In genomic region chr4:20544645-20545044, GRCh38 we compare ENCODE assay signal across 8 cellular contexts.
DNase-seq lines count a peak whose midpoint lies in the region; ATAC-seq and TF ChIP-seq lines count a peak whose summit lies in the region.

No MANE protein-coding gene starts in this region.

- no peak overlapping the region for H3K27ac ChIP-seq in OCI-LY1 (ENCODE audit: low read depth, low read length, poor library complexity, severe bottlenecking)
- H3K27ac ChIP-seq in esophagus muscularis mucosa (replicated peaks in 1 of 4), result no peak overlapping the region
- no peak overlapping the region for H3K27ac ChIP-seq in prostate gland

- no peak overlapping the region for H2AFZ ChIP-seq in OCI-LY1 (ENCODE audit: low read length)

- H3F3A ChIP-seq in OCI-LY1 (ENCODE audit: insufficient read depth, low read length), result no peaks in the 10 kb centered on the region

- H3K4me3 ChIP-seq in AG04449 (ENCODE audit: low read depth, low read length) (no peak overlapping the region), OCI-LY1 (ENCODE audit: low read depth, low read length, poor library complexity, severe bottlenecking) (no peak overlapping the region), esophagus muscularis mucosa (no peak overlapping the region), prostate gland (no peak overlapping the region)

- H3K4me1 ChIP-seq in OCI-LY1 (ENCODE audit: insufficient read depth, low read length, severe bottlenecking), result no peaks in the 10 kb centered on the region
- H3K4me1 ChIP-seq in esophagus muscularis mucosa, result peaks cover 0 to 6% (median 5%) of the 10 kb centered on the region in 4 donors
- no peaks in the 10 kb centered on the region for H3K4me1 ChIP-seq in prostate gland (replicated peaks)

- POLR2A ChIA-PET in AG04449 (lab: Yijun Ruan, JAX), result interaction anchor here (0.7 kb wide), 1 partner anchor 1412 kb away, joined by 3 read pairs; no protein-coding TSS in a partner anchor

- CTCF ChIA-PET in AG04449 (lab: Yijun Ruan, JAX), result interaction anchor here (0.7 to 2.1 kb wide), 32 partner anchors 8 to 298 kb away, joined by 3 to 28 read pairs (median 4); no protein-coding TSS in a partner anchor

- no peak for TF ChIP-seq POLR2A in esophagus muscularis mucosa (IDR thresholded peaks at IDR 0.05; ENCODE audit: low read depth)
- TF ChIP-seq POLR2A in prostate gland (IDR thresholded peaks at IDR 0.05), result no peak

- no peaks in the 10 kb centered on the region for H3K79me2 ChIP-seq in OCI-LY1 (ENCODE audit: insufficient read depth, low read length)

- TF ChIP-seq CTCF in AG04449 (IDR thresholded peaks at IDR 0.05; ENCODE audit: insufficient read depth, low read length, missing control alignments), result peak; percentile 37
- peak; percentile 27; the same call in 1 of the 2 replicates for TF ChIP-seq CTCF in OCI-LY1 (IDR thresholded peaks at IDR 0.05; ENCODE audit: low read length)
- peak; percentile 54 to 61 (median 60) for TF ChIP-seq CTCF in esophagus muscularis mucosa (IDR thresholded peaks at IDR 0.05)
- TF ChIP-seq CTCF in prostate gland (IDR thresholded peaks at IDR 0.05), result peak in 3 of 4 experiments; percentile 40 to 73 (median 67)

- H3K9me3 ChIP-seq in OCI-LY1 (ENCODE audit: low read length), result no peaks in the 10 kb centered on the region
- H3K9me3 ChIP-seq in esophagus muscularis mucosa, result no peaks in the 10 kb centered on the region
- no peaks in the 10 kb centered on the region for H3K9me3 ChIP-seq in prostate gland

- ATAC-seq in HG03520 (IDR thresholded peaks at IDR 0.05; ENCODE audit: unreplicated experiment), result no peak
- no peak for ATAC-seq in HG02938 (IDR thresholded peaks at IDR 0.05; ENCODE audit: unreplicated experiment)

- H3K36me3 ChIP-seq in OCI-LY1 (ENCODE audit: insufficient read depth, low read length), result no peaks in the 10 kb centered on the region
- H3K36me3 ChIP-seq in esophagus muscularis mucosa, result peaks cover 0 to 15% (median 2%) of the 10 kb centered on the region in 4 donors
- H3K36me3 ChIP-seq in prostate gland, result no peaks in the 10 kb centered on the region

- no peak overlapping the region for H3K4me2 ChIP-seq in OCI-LY1 (ENCODE audit: low read length)

- DNase-seq in AG04449 (ENCODE audit: low read depth, low spot score), result no peak
- peak; percentile 58 for DNase-seq in HCEC 1CT
- no peak for DNase-seq in esophagus muscularis mucosa (ENCODE audit: extremely low spot score)
- no peak for DNase-seq in prostate gland (ENCODE audit: low spot score)
- no peak for DNase-seq in stimulated activated naive CD4-positive, alpha-beta T cell (lab: John Stamatoyannopoulos, UW)

- intact Hi-C loops in esophagus muscularis mucosa (cut with DNase I), result loop anchor here (5.0 to 10.0 kb wide), 2 partner anchors 122 to 140 kb away; no protein-coding TSS in a partner anchor
- intact Hi-C loops in prostate gland (cut with DNase I), result loop anchor here (5.0 to 10.0 kb wide), 3 partner anchors 127 to 292 kb away; partner anchors contain the start of gene SLIT2

- 18% methylated on average over 3 of the region's 3 CpGs for WGBS in esophagus muscularis mucosa
- 16% methylated on average over 3 of the region's 3 CpGs for WGBS in prostate gland

- no peak for TF ChIP-seq EP300 in esophagus muscularis mucosa (IDR thresholded peaks at IDR 0.05)

- no peaks in the 10 kb centered on the region for H4K20me1 ChIP-seq in OCI-LY1 (ENCODE audit: insufficient read depth, low read length)

- no peaks in the 10 kb centered on the region for H3K27me3 ChIP-seq in OCI-LY1 (ENCODE audit: insufficient read depth, low read length)
- no peaks in the 10 kb centered on the region for H3K27me3 ChIP-seq in esophagus muscularis mucosa
- no peaks in the 10 kb centered on the region for H3K27me3 ChIP-seq in prostate gland (replicated peaks; ENCODE audit: insufficient read depth)

- H3K9ac ChIP-seq in OCI-LY1 (ENCODE audit: low read length), result no peak overlapping the region

- no peaks in the 10 kb centered on the region for H3K9me2 ChIP-seq in OCI-LY1 (ENCODE audit: low read depth, low read length)
